Comparison of ENCODE assay signal across 10 cellular contexts in the genomic region with DNA sequence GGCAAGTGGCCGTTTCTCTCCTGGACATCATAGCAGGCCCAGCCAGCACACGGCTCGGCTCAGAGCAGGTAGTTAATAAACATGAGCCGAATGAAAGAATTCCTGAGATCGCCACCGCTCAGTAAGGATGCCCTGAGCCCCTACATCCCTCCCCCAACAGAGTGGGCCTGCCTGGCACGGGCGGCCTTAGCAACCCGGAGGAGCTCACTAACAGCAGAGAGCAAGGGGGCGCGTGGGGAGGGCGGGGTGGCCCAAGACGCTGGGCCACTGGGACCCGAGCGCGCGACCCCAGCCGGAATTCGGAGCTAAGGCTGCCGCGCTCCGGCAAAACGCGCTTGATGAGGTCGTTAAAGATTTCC. TPM values are rescaled to one million over a fixed set of nuclear protein-coding genes. Genes with fewer than 3 reads are reported as not detected.
DNase-seq lines count a peak whose midpoint lies in the region; TF ChIP-seq lines count a peak whose summit lies in the region.
"Had no signal": no experiment of that assay in that cellular context is flagged by ENCODE, and none has a peak within 500 bp of the region (broad histone marks: within the 10 kb centered on the region; RNA-seq: fewer than 3 reads in every experiment).

No MANE protein-coding gene starts in this region.

- WGBS in suprapubic skin = 3% methylated on average over 12 of the region's 25 CpGs

- peak overlapping the region; percentile 62 for H3K4me3 ChIP-seq in astrocyte of the spinal cord (ENCODE audit: low read depth, low read length)
- peak overlapping the region; percentile 64 for H3K4me3 ChIP-seq in suprapubic skin

- H3K27me3 ChIP-seq in suprapubic skin = no peaks in the 10 kb centered on the region

- no peaks in the 10 kb centered on the region for H3K36me3 ChIP-seq in suprapubic skin

- TF ChIP-seq POLR2A in suprapubic skin (IDR thresholded peaks at IDR 0.05) = no peak

- H3K4me1 ChIP-seq in suprapubic skin = peaks cover 15% of the 10 kb centered on the region

- peak overlapping the region; percentile 67 for H3K27ac ChIP-seq in suprapubic skin

- TF ChIP-seq EP300 in suprapubic skin (IDR thresholded peaks at IDR 0.05) = no peak

- TF ChIP-seq CTCF in astrocyte of the spinal cord (IDR thresholded peaks at IDR 0.05; ENCODE audit: low read depth, low read length) (no peak), suprapubic skin (IDR thresholded peaks at IDR 0.05) (no peak)

- H3K9me3 ChIP-seq in suprapubic skin = no peaks in the 10 kb centered on the region

- in situ Hi-C loops in astrocyte of the spinal cord (cut with HindIII; ENCODE audit: low sequenced_read_pairs) = no loop called here

- DNase-seq in DMS 273 (lab: John Stamatoyannopoulos, UW; ENCODE audit: unreplicated experiment) = peak; percentile 54
- no peak for DNase-seq in DMS 273 treated with DMSO at 0.1 percent for 48 hours (lab: John Stamatoyannopoulos, UW)
- no peak for DNase-seq in astrocyte of the spinal cord (ENCODE audit: low read depth, low spot score)
- peak; percentile 46 for DNase-seq in iPS-NIHi11 (ENCODE audit: low spot score)
- no peak for DNase-seq in suprapubic skin (ENCODE audit: low spot score in 2 of 2)
- no peak for DNase-seq in NCI-H1436 (lab: John Stamatoyannopoulos, UW)
- DNase-seq in AML-193 (lab: John Stamatoyannopoulos, UW) = no peak
- DNase-seq in activated CD8-positive, alpha-beta memory T cell treated with anti-CD3 and anti-CD28 coated beads, Interleukin-2, amount 50 U/mL, for 4 hours = no peak

RNA-seq across cellular contexts. Expression of a gene that starts 0.4 kb away (rescaled TPM):
- total RNA-seq in suprapubic skin = under 1 TPM in 1 of 4 donors, not detected in 3; 0.56 TPM
- total RNA-seq: glomerular endothelial cell, M059J had no signal

Comparison
In these comparisons a context has a peak if more than half of its experiments do, and no peak if none do; other contexts are left out.
1. DNase-seq: peak in DMS 273 (single experiment) and iPS-NIHi11 (single experiment); none in DMS 273 treated with DMSO at 0.1 percent for 48 hours (single experiment), astrocyte of the spinal cord (single experiment), suprapubic skin (0 of 2), NCI-H1436 (single experiment), AML-193 (0 of 2) and activated CD8-positive, alpha-beta memory T cell treated with anti-CD3 and anti-CD28 coated beads, Interleukin-2, amount 50 U/mL, for 4 hours (single experiment).